ENCODE assay signal across 8 cellular contexts in the genomic region with DNA sequence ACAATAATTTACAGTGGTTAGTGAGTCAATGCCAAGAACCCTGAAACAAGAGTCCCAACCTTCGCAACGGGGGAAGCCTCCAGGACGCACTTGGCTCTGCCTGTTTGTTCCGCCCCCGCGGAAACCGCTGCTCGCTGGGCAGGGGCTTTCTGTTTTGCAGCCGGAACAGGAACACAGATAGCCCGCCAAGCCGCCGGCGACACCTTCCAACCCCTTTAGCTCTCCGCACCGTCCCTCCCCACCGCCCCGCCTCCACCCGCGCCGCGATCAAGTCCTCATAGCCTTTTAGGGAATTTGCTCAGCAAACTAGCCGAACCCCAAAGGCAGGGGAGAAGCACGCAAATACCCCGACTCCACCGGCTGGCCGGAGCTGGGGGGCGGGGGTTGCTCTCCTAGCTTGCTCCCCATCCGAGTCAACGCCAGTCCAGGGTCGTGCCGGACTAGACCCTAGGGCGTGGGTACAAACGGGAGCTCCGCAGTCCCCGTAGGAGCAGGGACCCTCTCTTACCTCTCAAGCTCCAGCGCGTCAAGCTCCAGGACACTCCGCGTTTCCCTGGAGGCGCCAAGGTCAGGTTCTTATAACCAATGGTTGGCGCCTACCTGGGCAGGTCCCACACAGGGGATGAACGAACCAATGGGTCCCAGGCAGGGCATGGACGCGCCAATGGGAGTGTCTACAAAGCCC. TPM values are rescaled to one million over a fixed set of nuclear protein-coding genes. Genes with fewer than 3 reads are reported as not detected.
A peak's percentile ranks its signal among the peaks of the same experiment; 100 is the strongest.
DNase-seq lines count a peak whose midpoint lies in the region; ATAC-seq and TF ChIP-seq lines count a peak whose summit lies in the region.

TSS of gene SLFN13 (minus strand) at position 553 of the 685 bp plus-strand sequence. CDS start 3,086 bp downstream, outside the sequence.

- H3K4me1 Mint-ChIP-seq in chondrocyte (ENCODE audit: low read depth), result peaks cover 12% of the 10 kb centered on the region

- no peak for TF ChIP-seq POLR2A in right lobe of liver (IDR thresholded peaks at IDR 0.05)

- peak within 1 kb of the TSS; percentile 25 to 46 (median 34) for H3K4me3 ChIP-seq in right lobe of liver

- peaks cover 0 to 5% (median 0%) of the 10 kb centered on the region in 4 donors for H3K4me1 ChIP-seq in right lobe of liver

- no peaks in the 10 kb centered on the region for H3K36me3 ChIP-seq in right lobe of liver

- TF ChIP-seq CTCF in chondrocyte (IDR thresholded peaks at IDR 0.05), result no peak
- TF ChIP-seq CTCF in right lobe of liver (IDR thresholded peaks at IDR 0.05), result no peak

- H3K9me3 ChIP-seq in right lobe of liver, result no peaks in the 10 kb centered on the region

- WGBS in right lobe of liver (ENCODE audit: insufficient coverage, low coverage, low lambda C conversion rate, missing lambda C conversion rate), result 0% methylated on average over 1 of the region's 44 CpGs

- no peaks in the 10 kb centered on the region for H3K36me3 Mint-ChIP-seq in chondrocyte (ENCODE audit: low read depth)

- H3K9me3 Mint-ChIP-seq in chondrocyte (ENCODE audit: low read depth), result peaks cover 2% of the 10 kb centered on the region

- intact Hi-C loops in right lobe of liver (cut with DNase I), result no loop called here

- ATAC-seq in right lobe of liver, result peak; percentile 79 to 90 (median 84)

- peak; percentile 78 for DNase-seq in GDM1 (lab: John Stamatoyannopoulos, UW)
- DNase-seq in HCEC 1CT, result peak; percentile 34
- DNase-seq in NAMALWA (ENCODE audit: low spot score), result peak; percentile 49
- DNase-seq in activated CD4-positive, CD25-positive, alpha-beta regulatory T cell treated with anti-CD3 and anti-CD28 coated beads, Interleukin-2, amount 50 U/mL, for 16 hours (ENCODE audit: low read depth, low spot score), result peak; percentile 64
- no peak for DNase-seq in chondrocyte (ENCODE audit: low spot score)
- DNase-seq in right lobe of liver, result peak; percentile 66 to 79 (median 78)
- peak; percentile 75 to 95 (median 82) for DNase-seq in stimulated activated CD4-positive, alpha-beta T cell treated with anti-CD3 and anti-CD28 coated beads, TNF-alpha, amount 100 ng/mL, for 24 hours (ENCODE audit: low read depth in 3 of 3)
- DNase-seq in NCI-H446 (lab: John Stamatoyannopoulos, UW), result no peak

- peaks cover 6 to 12% of the 10 kb centered on the region in 2 donors for H3K27me3 ChIP-seq in right lobe of liver

- peak within 1 kb of the TSS; percentile 73 for H3K4me3 Mint-ChIP-seq in chondrocyte (ENCODE audit: unreplicated experiment)

- peaks cover 16% of the 10 kb centered on the region for H3K27me3 Mint-ChIP-seq in chondrocyte (ENCODE audit: low read depth)

- no peak within 1 kb of the TSS for H3K27ac Mint-ChIP-seq in chondrocyte (ENCODE audit: unreplicated experiment)

- H3K27ac ChIP-seq in right lobe of liver, result peak within 1 kb of the TSS in 2 of 3 donors; percentile 26 to 27

RNA-seq across cellular contexts. Expression of gene SLFN13, which starts in this region (rescaled TPM):
- 4.5 to 5.0 TPM (median 4.9 TPM) in 3 replicates for total RNA-seq in chondrocyte
- total RNA-seq in right lobe of liver, result 1 to 10 TPM in 5 of 6 experiments, under 1 TPM in 1; 0.68 to 4.1 (median 1.8) TPM

Comparison
In these comparisons a context has a peak if more than half of its experiments do, and no peak if none do; other contexts are left out.
1. DNase-seq: peak in GDM1 (single experiment), HCEC 1CT (single experiment), NAMALWA (single experiment), activated CD4-positive, CD25-positive, alpha-beta regulatory T cell treated with anti-CD3 and anti-CD28 coated beads, Interleukin-2, amount 50 U/mL, for 16 hours (single experiment), right lobe of liver (3 of 3) and stimulated activated CD4-positive, alpha-beta T cell treated with anti-CD3 and anti-CD28 coated beads, TNF-alpha, amount 100 ng/mL, for 24 hours (3 of 3); none in chondrocyte (single experiment) and NCI-H446 (0 of 2).